Comparison of ENCODE assay signal across 8 cellular contexts in the genomic region with DNA sequence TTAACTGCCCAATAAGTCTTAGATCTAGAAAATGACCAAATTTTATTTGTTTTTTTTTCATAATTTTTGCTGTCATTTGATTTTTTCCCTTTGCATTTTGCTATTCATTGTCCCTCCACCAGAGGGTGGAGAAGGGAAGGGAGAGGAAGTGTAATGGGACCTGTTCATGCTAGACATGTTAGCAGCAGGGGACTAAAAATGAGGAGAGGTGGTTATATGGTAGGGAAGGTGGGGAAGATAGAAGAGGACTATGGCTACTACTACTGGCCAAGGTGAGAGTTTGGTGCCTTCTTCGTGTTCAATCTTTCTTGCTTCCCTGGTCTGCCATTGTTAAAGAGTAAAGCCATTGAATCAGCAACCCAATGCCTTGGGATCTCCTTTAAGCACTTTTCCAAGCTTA. TPM values are rescaled to one million over a fixed set of nuclear protein-coding genes. Genes with fewer than 3 reads are reported as not detected.
DNase-seq lines count a peak whose midpoint lies in the region; ATAC-seq and TF ChIP-seq lines count a peak whose summit lies in the region.
"Had no signal": no experiment of that assay in that cellular context is flagged by ENCODE, and none has a peak within 500 bp of the region (broad histone marks: within the 10 kb centered on the region; RNA-seq: fewer than 3 reads in every experiment).

No MANE protein-coding gene starts in this region.

- no peaks in the 10 kb centered on the region for H3K27me3 ChIP-seq in mesendoderm (ENCODE audit: insufficient read depth, low read length, poor library complexity)

- H4K5ac ChIP-seq in mesendoderm (ENCODE audit: low read length) = no peak overlapping the region

- CTCF ChIA-PET in T-cell (lab: Charles Lee) = no interaction called here
- CTCF ChIA-PET in activated CD8-positive, alpha-beta memory T cell treated with anti-CD3 and anti-CD28 coated beads, Interleukin-2, amount 10 ng/mL, durations not matched to agents 7 days and 5 days (lab: Charles Lee) = interaction anchor here (1.6 kb wide), 1 partner anchor 468 kb away, joined by 5 read pairs; no protein-coding TSS in a partner anchor

- no peak overlapping the region for H3K4ac ChIP-seq in mesendoderm (ENCODE audit: low read depth, low read length)

- no peaks in the 10 kb centered on the region for H3K36me3 ChIP-seq in mesendoderm (ENCODE audit: control insufficient read depth, insufficient read depth, low read length)
- H3K36me3 ChIP-seq: neutrophil had no signal

- H3K27ac Mint-ChIP-seq in brain (peak overlapping the region in 4 of 5 experiments; percentile 9 to 51 (median 10)), T-cell (no peak overlapping the region)
- no peak overlapping the region for H3K27ac Mint-ChIP-seq in activated CD8-positive, alpha-beta memory T cell treated with anti-CD3 and anti-CD28 coated beads, Interleukin-2, amount 10 ng/mL, durations not matched to agents 7 days and 5 days

- peak; percentile 65 for ATAC-seq in GM18498 (IDR thresholded peaks at IDR 0.05; ENCODE audit: unreplicated experiment)
- ATAC-seq in T-cell (replicated peaks in 1 of 4) = no peak
- no peak for ATAC-seq in activated CD8-positive, alpha-beta memory T cell treated with anti-CD3 and anti-CD28 coated beads, Interleukin-2, amount 10 ng/mL, durations not matched to agents 7 days and 5 days

- H3K4me2 ChIP-seq in mesendoderm (ENCODE audit: low read length) = no peak overlapping the region

- no peak overlapping the region for H3K27ac ChIP-seq in mesendoderm (ENCODE audit: low read depth, low read length)
- H3K27ac ChIP-seq: neutrophil had no signal

- no peak overlapping the region for H3K9ac ChIP-seq in mesendoderm (ENCODE audit: low read length)

- H2BK5ac ChIP-seq in mesendoderm (ENCODE audit: low read length) = no peak overlapping the region

- H3K27me3 Mint-ChIP-seq in brain (peaks cover 2% of the 10 kb centered on the region), T-cell (peaks cover 6 to 12% of the 10 kb centered on the region in 2 donors)
- peaks cover 6% of the 10 kb centered on the region for H3K27me3 Mint-ChIP-seq in activated CD8-positive, alpha-beta memory T cell treated with anti-CD3 and anti-CD28 coated beads, Interleukin-2, amount 10 ng/mL, durations not matched to agents 7 days and 5 days

- H4K8ac ChIP-seq in mesendoderm (ENCODE audit: low read depth, low read length) = no peak overlapping the region

- H2BK15ac ChIP-seq in mesendoderm (replicated peaks; ENCODE audit: low read depth) = peak overlapping the region; percentile 6

- no peak overlapping the region for H3K23ac ChIP-seq in mesendoderm (ENCODE audit: low read length)

- H3K4me1 ChIP-seq in mesendoderm (ENCODE audit: control insufficient read depth, low read depth, low read length) = no peaks in the 10 kb centered on the region

- H2BK120ac ChIP-seq in mesendoderm (ENCODE audit: low read depth, low read length) = no peak overlapping the region

- POLR2A ChIA-PET in T-cell (lab: Charles Lee) = no interaction called here

- H2AK5ac ChIP-seq in mesendoderm (ENCODE audit: low read length) = no peak overlapping the region

- H3K4me1 Mint-ChIP-seq in brain = peaks cover 65% of the 10 kb centered on the region
- H3K4me1 Mint-ChIP-seq in T-cell = no peaks in the 10 kb centered on the region
- no peaks in the 10 kb centered on the region for H3K4me1 Mint-ChIP-seq in activated CD8-positive, alpha-beta memory T cell treated with anti-CD3 and anti-CD28 coated beads, Interleukin-2, amount 10 ng/mL, durations not matched to agents 7 days and 5 days

- H3K36me3 Mint-ChIP-seq in brain = peaks cover 17% of the 10 kb centered on the region
- no peaks in the 10 kb centered on the region for H3K36me3 Mint-ChIP-seq in T-cell
- no peaks in the 10 kb centered on the region for H3K36me3 Mint-ChIP-seq in activated CD8-positive, alpha-beta memory T cell treated with anti-CD3 and anti-CD28 coated beads, Interleukin-2, amount 10 ng/mL, durations not matched to agents 7 days and 5 days

- no peaks in the 10 kb centered on the region for H3K79me2 ChIP-seq in mesendoderm (ENCODE audit: control insufficient read depth, insufficient read depth, low read length)

- peaks cover 0 to 2% (median 0%) of the 10 kb centered on the region in 5 experiments for H3K9me3 Mint-ChIP-seq in brain
- peaks cover 0 to 4% (median 0%) of the 10 kb centered on the region in 3 donors for H3K9me3 Mint-ChIP-seq in T-cell
- H3K9me3 Mint-ChIP-seq in activated CD8-positive, alpha-beta memory T cell treated with anti-CD3 and anti-CD28 coated beads, Interleukin-2, amount 10 ng/mL, durations not matched to agents 7 days and 5 days (ENCODE audit: low read depth) = no peaks in the 10 kb centered on the region

- whole genome bisulfite sequencing in mesendoderm (ENCODE audit: extremely low coverage, insufficient coverage, low lambda C conversion rate) = no CpG with 5 or more reads among the region's 1 CpG

- peak; percentile 28 for DNase-seq in Jurkat, Clone E6-1 (ENCODE audit: low read depth, low spot score)
- DNase-seq in mesendoderm = peak; percentile 68
- DNase-seq in T-cell = no peak
- no peak for DNase-seq in activated CD8-positive, alpha-beta memory T cell treated with anti-CD3 and anti-CD28 coated beads, Interleukin-2, amount 10 ng/mL, durations not matched to agents 7 days and 5 days
- no peak for DNase-seq in activated CD4-positive, alpha-beta T cell treated with anti-CD3 and anti-CD28 coated beads for 1 hour

- peak; percentile 66 to 82 for TF ChIP-seq CTCF in brain (conservative IDR thresholded peaks at IDR 0.05)

- no peak overlapping the region for H3K18ac ChIP-seq in mesendoderm (ENCODE audit: low read length)

- H3K79me1 ChIP-seq in mesendoderm (ENCODE audit: low read length) = no peaks in the 10 kb centered on the region

- no peak overlapping the region for H3K4me3 ChIP-seq in Jurkat, Clone E6-1 (ENCODE audit: low read length)
- H3K4me3 ChIP-seq in mesendoderm (ENCODE audit: low read length) = no peak overlapping the region

- no peak overlapping the region for H3K56ac ChIP-seq in mesendoderm (ENCODE audit: low read length)

- H3K4me3 Mint-ChIP-seq in brain (peak overlapping the region in 4 of 5 experiments; percentile 0 to 95 (median 94)), T-cell (no peak overlapping the region)
- H3K4me3 Mint-ChIP-seq in activated CD8-positive, alpha-beta memory T cell treated with anti-CD3 and anti-CD28 coated beads, Interleukin-2, amount 10 ng/mL, durations not matched to agents 7 days and 5 days = no peak overlapping the region

RNA-seq across cellular contexts. Expression of a gene that starts 6.4 kb away (rescaled TPM):
- not detected for polyA plus RNA-seq in Jurkat, Clone E6-1 (2012; ENCODE audit: insufficient read depth, insufficient read length)
- polyA plus RNA-seq in brain (ENCODE audit: insufficient read depth, low read depth, low replicate concordance) = 31.0 TPM
- polyA plus RNA-seq in mesendoderm (2013, experiment 1 of 2) = 0.21 TPM
- polyA plus RNA-seq in mesendoderm (2013, experiment 2 of 2) = 0.41 TPM
- total RNA-seq in T-cell = not detected
- total RNA-seq in activated CD8-positive, alpha-beta memory T cell treated with anti-CD3 and anti-CD28 coated beads, Interleukin-2, amount 10 ng/mL, durations not matched to agents 7 days and 5 days = not detected

Comparison
In these comparisons a context has a peak if more than half of its experiments do, and no peak if none do; other contexts are left out.
1. DNase-seq: peak in Jurkat, Clone E6-1 (single experiment) and mesendoderm (single experiment); none in T-cell (0 of 34), activated CD8-positive, alpha-beta memory T cell treated with anti-CD3 and anti-CD28 coated beads, Interleukin-2, amount 10 ng/mL, durations not matched to agents 7 days and 5 days (single experiment) and activated CD4-positive, alpha-beta T cell treated with anti-CD3 and anti-CD28 coated beads for 1 hour (single experiment).
2. H3K27ac Mint-ChIP-seq: peak in brain (4 of 5); none in T-cell (0 of 2) and activated CD8-positive, alpha-beta memory T cell treated with anti-CD3 and anti-CD28 coated beads, Interleukin-2, amount 10 ng/mL, durations not matched to agents 7 days and 5 days (single experiment).
3. H3K4me3 Mint-ChIP-seq: peak in brain (4 of 5); none in T-cell (0 of 3) and activated CD8-positive, alpha-beta memory T cell treated with anti-CD3 and anti-CD28 coated beads, Interleukin-2, amount 10 ng/mL, durations not matched to agents 7 days and 5 days (single experiment).